13 cellular contexts compared by ENCODE assay signal in the genomic region with DNA sequence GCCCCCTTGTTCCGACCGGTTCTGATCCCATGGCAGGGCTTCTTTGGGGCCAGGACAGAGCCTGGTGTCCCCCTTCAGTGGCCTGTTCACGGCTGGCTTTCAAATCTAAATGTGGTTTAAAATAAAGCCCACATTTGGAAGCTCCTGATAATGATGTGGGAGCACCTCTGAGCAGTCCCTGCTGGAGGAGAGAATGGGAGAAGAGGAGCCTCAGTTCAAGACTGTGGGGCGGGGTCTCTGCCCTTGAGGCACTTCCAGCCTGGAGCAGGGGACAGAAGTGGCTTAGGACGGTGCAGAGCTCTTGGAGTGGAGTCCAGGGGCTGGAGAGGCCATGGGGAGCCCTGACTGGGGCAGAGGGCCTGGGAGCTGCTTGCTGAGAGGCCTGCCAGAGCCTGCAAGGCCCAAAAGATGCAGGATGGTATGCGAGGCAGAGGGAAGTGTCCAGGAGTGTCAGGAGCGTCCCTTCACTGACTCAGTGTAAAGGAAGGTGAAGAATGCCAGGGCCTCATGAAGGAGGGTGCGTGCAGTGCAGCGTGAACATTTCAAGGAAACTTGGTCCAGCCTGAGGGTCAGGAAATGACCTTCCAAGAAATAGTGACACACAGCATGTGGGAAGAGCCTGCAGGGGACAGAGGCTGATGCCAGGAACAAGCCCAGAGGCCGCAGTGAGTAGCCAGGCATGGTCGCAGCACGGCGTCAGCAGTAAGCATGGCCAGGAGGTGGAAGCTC. TPM values are rescaled to one million over a fixed set of nuclear protein-coding genes. Genes with fewer than 3 reads are reported as not detected.
DNase-seq lines count a peak whose midpoint lies in the region; ATAC-seq, FAIRE-seq and TF ChIP-seq lines count a peak whose summit lies in the region.
"Had no signal": no experiment of that assay in that cellular context is flagged by ENCODE, and none has a peak within 500 bp of the region (broad histone marks: within the 10 kb centered on the region; RNA-seq: fewer than 3 reads in every experiment).

No MANE protein-coding gene starts in this region.

- no peak for TF ChIP-seq POLR2A in breast epithelium (IDR thresholded peaks at IDR 0.05)

- H3K27ac ChIP-seq in breast epithelium = peak overlapping the region; percentile 10 to 54
- H3K27ac ChIP-seq: thoracic aorta had no signal

- no peaks in the 10 kb centered on the region for H3K4me1 ChIP-seq in breast epithelium

- H3K9me3 ChIP-seq in breast epithelium = no peaks in the 10 kb centered on the region
- H3K9me3 ChIP-seq: thoracic aorta had no signal

- TF ChIP-seq CTCF in AG09309 (IDR thresholded peaks at IDR 0.05; ENCODE audit: control insufficient read depth, insufficient read depth, low read depth, low read length, missing control alignments) (no peak), breast epithelium (IDR thresholded peaks at IDR 0.05) (no peak)

- ATAC-seq in left lobe of liver = peak; percentile 5
- no peak for ATAC-seq in HG03432 (IDR thresholded peaks at IDR 0.05; ENCODE audit: unreplicated experiment)

- H3K4me3 ChIP-seq in AG09309 (ENCODE audit: control insufficient read depth, low read depth, low read length) (no peak overlapping the region), breast epithelium (no peak overlapping the region)
- H3K4me3 ChIP-seq: thoracic aorta had no signal

- H3K36me3 ChIP-seq in breast epithelium = no peaks in the 10 kb centered on the region

- H3K27me3 ChIP-seq in breast epithelium = no peaks in the 10 kb centered on the region

- intact Hi-C loops in breast epithelium (cut with DNase I; ENCODE audit: low total_unique reads) = no loop called here

- FAIRE-seq in HTR-8/SVneo (lab: Jason Lieb, UNC) = peak; percentile 98

- DNase-seq in AG09309 (ENCODE audit: low read depth) (peak; percentile 57), HTR-8/SVneo (ENCODE audit: insufficient read length, low spot score) (peak; percentile 90), breast epithelium (ENCODE audit: low spot score in 2 of 2) (peak in 1 of 2 donors; percentile 51), left lobe of liver (ENCODE audit: low spot score) (no peak), DMS114 treated with DMSO at 0.1 percent for 48 hours (lab: John Stamatoyannopoulos, UW; ENCODE audit: unreplicated experiment) (no peak), HuH-7.5 (ENCODE audit: low spot score) (no peak)
- no peak for DNase-seq in activated effector memory CD4-positive, alpha-beta T cell treated with Interleukin-2 at 50 U/mL for 16 hours
- DNase-seq: activated CD4-positive, alpha-beta T cell treated with anti-CD3 and anti-CD28 coated beads for 1 hour; activated naive CD4-positive, alpha-beta T cell treated with anti-CD3 and anti-CD28 coated beads, Interleukin-2, amount 50 U/mL, for 16 hours; DMS53; NK-92 treated with Interleukin-12 subunit alpha and Interleukin-12 subunit beta, amount 100 ng/mL, for 24 hours had no signal

RNA-seq across cellular contexts. Expression of gene TADA2B, which starts 21.1 kb away (rescaled TPM):
- total RNA-seq in breast epithelium = 10 to 100 TPM; 16.4 to 22.7 (median 17.8) TPM
- total RNA-seq in left lobe of liver = 18.6 TPM

RNA-seq across cellular contexts. Expression of gene GRPEL1, which starts 45.8 kb away (rescaled TPM):
- total RNA-seq in breast epithelium = 10 to 100 TPM; 20.2 to 24.1 (median 22.6) TPM
- 37.3 TPM for total RNA-seq in left lobe of liver

Comparison
In these comparisons a context has a peak if more than half of its experiments do, and no peak if none do; other contexts are left out.
1. DNase-seq: peak in AG09309 (single experiment) and HTR-8/SVneo (single experiment); none in left lobe of liver (single experiment), DMS114 treated with DMSO at 0.1 percent for 48 hours (single experiment), activated effector memory CD4-positive, alpha-beta T cell treated with Interleukin-2 at 50 U/mL for 16 hours (single experiment) and HuH-7.5 (single experiment).